1 cellular context compared by ENCODE assay signal in genomic region chr2:17816396-17817245, GRCh38.
TF ChIP-seq lines count a peak whose summit lies in the region.

Gene MSGN1 (plus strand): TSS chr2:17816460. CDS start chr2:17816519, 59 bp downstream.

TF ChIP-seq in A549, 52 proteins besides CTCF, POLR2A, EP300 and RAD21 (continued from another document):
- TF ChIP-seq E2F6 (IDR thresholded peaks at IDR 0.05; ENCODE audit: borderline replicate concordance, low read depth), result no peak
- no peak for TF ChIP-seq ATOH8 (CRISPR knock-in tag; IDR thresholded peaks at IDR 0.05; ENCODE audit: low read depth)
- no peak for TF ChIP-seq JUNB (IDR thresholded peaks at IDR 0.05)
- TF ChIP-seq EHMT2 (IDR thresholded peaks at IDR 0.05; ENCODE audit: low read depth), result no peak
- TF ChIP-seq NFE2L2 (conservative IDR thresholded peaks at IDR 0.05; ENCODE audit: low read length), result no peak
- no peak for TF ChIP-seq RARB (CRISPR knock-in tag; IDR thresholded peaks at IDR 0.05)
- TF ChIP-seq NPAS2 (CRISPR knock-in tag; IDR thresholded peaks at IDR 0.05; ENCODE audit: borderline replicate concordance), result no peak
- TF ChIP-seq, protein P1, sequence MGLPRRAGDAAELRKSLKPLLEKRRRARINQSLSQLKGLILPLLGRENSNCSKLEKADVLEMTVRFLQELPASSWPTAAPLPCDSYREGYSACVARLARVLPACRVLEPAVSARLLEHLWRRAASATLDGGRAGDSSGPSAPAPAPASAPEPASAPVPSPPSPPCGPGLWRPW (IDR thresholded peaks at IDR 0.05), result no peak
- TF ChIP-seq HOXB5 (CRISPR knock-in tag; IDR thresholded peaks at IDR 0.05), result no peak
- no peak for TF ChIP-seq RNF2 (IDR thresholded peaks at IDR 0.05; ENCODE audit: borderline replicate concordance, low read depth)
- TF ChIP-seq, protein P2, sequence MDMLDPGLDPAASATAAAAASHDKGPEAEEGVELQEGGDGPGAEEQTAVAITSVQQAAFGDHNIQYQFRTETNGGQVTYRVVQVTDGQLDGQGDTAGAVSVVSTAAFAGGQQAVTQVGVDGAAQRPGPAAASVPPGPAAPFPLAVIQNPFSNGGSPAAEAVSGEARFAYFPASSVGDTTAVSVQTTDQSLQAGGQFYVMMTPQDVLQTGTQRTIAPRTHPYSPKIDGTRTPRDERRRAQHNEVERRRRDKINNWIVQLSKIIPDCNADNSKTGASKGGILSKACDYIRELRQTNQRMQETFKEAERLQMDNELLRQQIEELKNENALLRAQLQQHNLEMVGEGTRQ (IDR thresholded peaks at IDR 0.05), result no peak
- TF ChIP-seq, protein P3, sequence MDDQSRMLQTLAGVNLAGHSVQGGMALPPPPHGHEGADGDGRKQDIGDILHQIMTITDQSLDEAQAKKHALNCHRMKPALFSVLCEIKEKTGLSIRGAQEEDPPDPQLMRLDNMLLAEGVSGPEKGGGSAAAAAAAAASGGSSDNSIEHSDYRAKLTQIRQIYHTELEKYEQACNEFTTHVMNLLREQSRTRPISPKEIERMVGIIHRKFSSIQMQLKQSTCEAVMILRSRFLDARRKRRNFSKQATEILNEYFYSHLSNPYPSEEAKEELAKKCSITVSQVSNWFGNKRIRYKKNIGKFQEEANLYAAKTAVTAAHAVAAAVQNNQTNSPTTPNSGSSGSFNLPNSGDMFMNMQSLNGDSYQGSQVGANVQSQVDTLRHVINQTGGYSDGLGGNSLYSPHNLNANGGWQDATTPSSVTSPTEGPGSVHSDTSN (IDR thresholded peaks at IDR 0.05), result no peak
